19 cellular contexts compared by ENCODE assay signal in genomic region chr10:44479306-44479705, GRCh38.
DNase-seq lines count a peak whose midpoint lies in the region; FAIRE-seq and TF ChIP-seq lines count a peak whose summit lies in the region.
"Had no signal": no experiment of that assay in that cellular context is flagged by ENCODE, and none has a peak within 500 bp of the region (broad histone marks: within the 10 kb centered on the region; RNA-seq: fewer than 3 reads in every experiment).

No MANE protein-coding gene starts in this region.

- peak overlapping the region; percentile 29 for H3K27ac Mint-ChIP-seq in nephron progenitor cell
- H3K27ac Mint-ChIP-seq: activated CD4-positive, alpha-beta memory T cell treated with anti-CD3 and anti-CD28 coated beads for 36 hours; activated naive CD4-positive, alpha-beta T cell treated with anti-CD3 and anti-CD28 coated beads, Interleukin-2, amount 50 U/mL, for 24 hours had no signal

- TF ChIP-seq CTCF in NB4 (IDR thresholded peaks at IDR 0.05; ENCODE audit: low read depth, low read length) (no peak), fibroblast of pulmonary artery (IDR thresholded peaks at IDR 0.05; ENCODE audit: low read length, missing control alignments) (no peak), nephron progenitor cell (IDR thresholded peaks at IDR 0.05) (no peak), coronary artery (IDR thresholded peaks at IDR 0.05) (no peak)

- FAIRE-seq in GM18507 (lab: Jason Lieb, UNC): peak; percentile 31
- FAIRE-seq: colon, frontal cortex, urothelium cell line had no signal

- no peak for DNase-seq in GM18507 (ENCODE audit: extremely low spot score, insufficient read length, low read depth)
- DNase-seq in NB4 (ENCODE audit: low read depth): peak; percentile 38
- peak; percentile 54 for DNase-seq in fibroblast of pulmonary artery (ENCODE audit: low read depth)
- no peak for DNase-seq in nephron progenitor cell
- no peak for DNase-seq in stimulated activated CD4-positive, alpha-beta T cell treated with anti-CD3 and anti-CD28 coated beads, Interleukin-15, amount 100 ng/mL, for 24 hours
- no peak for DNase-seq in coronary artery (ENCODE audit: low spot score)
- no peak for DNase-seq in SK-N-DZ (ENCODE audit: low spot score)
- DNase-seq: activated CD4-positive, alpha-beta memory T cell treated with anti-CD3 and anti-CD28 coated beads for 36 hours; activated T-cell treated with anti-CD3 and anti-CD28 coated beads, Interleukin-2, amount 50 U/mL, for 1 hour; NCI-H1694 treated with DMSO at 0.1 percent for 48 hours; NCI-H226; ovary; stomach; T-helper 1 cell had no signal

- no peak overlapping the region for H3K27ac ChIP-seq in coronary artery
- H3K27ac ChIP-seq: ovary, stomach had no signal

- peaks cover 4% of the 10 kb centered on the region for H3K27me3 Mint-ChIP-seq in nephron progenitor cell (ENCODE audit: low read depth, poor library complexity)
- H3K27me3 Mint-ChIP-seq: activated CD4-positive, alpha-beta memory T cell treated with anti-CD3 and anti-CD28 coated beads for 36 hours had no signal

- peaks cover 3% of the 10 kb centered on the region for H3K36me3 Mint-ChIP-seq in nephron progenitor cell (ENCODE audit: low read depth)
- H3K36me3 Mint-ChIP-seq: activated CD4-positive, alpha-beta memory T cell treated with anti-CD3 and anti-CD28 coated beads for 36 hours; activated naive CD4-positive, alpha-beta T cell treated with anti-CD3 and anti-CD28 coated beads, Interleukin-2, amount 50 U/mL, for 24 hours had no signal

- H3K4me3 ChIP-seq in NB4 (ENCODE audit: low read depth, low read length): no peak overlapping the region
- H3K4me3 ChIP-seq in fibroblast of pulmonary artery (replicated peaks; ENCODE audit: low read depth, low read length): no peak overlapping the region
- no peak overlapping the region for H3K4me3 ChIP-seq in coronary artery
- H3K4me3 ChIP-seq: lung, ovary, stomach had no signal

- H3K4me3 Mint-ChIP-seq in nephron progenitor cell: no peak overlapping the region
- H3K4me3 Mint-ChIP-seq: activated CD4-positive, alpha-beta memory T cell treated with anti-CD3 and anti-CD28 coated beads for 36 hours; activated naive CD4-positive, alpha-beta T cell treated with anti-CD3 and anti-CD28 coated beads, Interleukin-2, amount 50 U/mL, for 24 hours had no signal

- H3K4me1 Mint-ChIP-seq in nephron progenitor cell: peaks cover 46% of the 10 kb centered on the region
- H3K4me1 Mint-ChIP-seq: activated naive CD4-positive, alpha-beta T cell treated with anti-CD3 and anti-CD28 coated beads, Interleukin-2, amount 50 U/mL, for 24 hours had no signal

- TF ChIP-seq POLR2A in NB4 (IDR thresholded peaks at IDR 0.05; ENCODE audit: extremely low read depth, insufficient read length): no peak

- peaks cover 22% of the 10 kb centered on the region for H3K9me3 Mint-ChIP-seq in nephron progenitor cell

Comparison
In these comparisons a context has a peak if more than half of its experiments do, and no peak if none do; other contexts are left out.
1. DNase-seq: peak in NB4 (single experiment) and fibroblast of pulmonary artery (single experiment); none in GM18507 (single experiment), nephron progenitor cell (single experiment), stimulated activated CD4-positive, alpha-beta T cell treated with anti-CD3 and anti-CD28 coated beads, Interleukin-15, amount 100 ng/mL, for 24 hours (single experiment), coronary artery (single experiment) and SK-N-DZ (single experiment).